8 cellular contexts compared by ENCODE assay signal in genomic region chr1:244653439-244654283, GRCh38. TPM values are rescaled to one million over a fixed set of nuclear protein-coding genes. Genes with fewer than 3 reads are reported as not detected.
A peak's percentile ranks its signal among the peaks of the same experiment; 100 is the strongest.
DNase-seq lines count a peak whose midpoint lies in the region; ATAC-seq, FAIRE-seq and TF ChIP-seq lines count a peak whose summit lies in the region.

No MANE protein-coding gene starts in this region.

- H3K4me3 ChIP-seq in adrenal gland (peak overlapping the region; percentile 31 to 99 (median 82)), kidney (ENCODE audit: low read length in 2 of 2) (peak overlapping the region; percentile 88 to 90), thyroid gland (replicated peaks in 1 of 3) (peak overlapping the region; percentile 71 to 89 (median 80))

- H3K27me3 ChIP-seq in adrenal gland (no peaks in the 10 kb centered on the region), thyroid gland (no peaks in the 10 kb centered on the region)

- ATAC-seq in HG03025 (IDR thresholded peaks at IDR 0.05; ENCODE audit: low FRiP score, unreplicated experiment) (peak; percentile 1), esophagus mucosa (no peak)

- no peaks in the 10 kb centered on the region for H3K36me3 ChIP-seq in adrenal gland (replicated peaks in 1 of 2)
- peaks cover 0 to 4% of the 10 kb centered on the region in 2 donors for H3K36me3 ChIP-seq in kidney (ENCODE audit: control insufficient read depth in 1 of 2, insufficient read depth in 2 of 2, low read length in 2 of 2)
- H3K36me3 ChIP-seq in thyroid gland, result no peaks in the 10 kb centered on the region

- FAIRE-seq in kidney (lab: Jason Lieb, UNC), result no peak

- H3K4me1 ChIP-seq in adrenal gland (replicated peaks in 1 of 2), result peaks cover 9 to 26% of the 10 kb centered on the region in 2 donors
- peaks cover 9 to 13% of the 10 kb centered on the region in 2 donors for H3K4me1 ChIP-seq in kidney (ENCODE audit: control insufficient read depth in 1 of 2, insufficient read depth in 1 of 2, low read depth in 1 of 2, low read length in 2 of 2)
- peaks cover 16 to 24% of the 10 kb centered on the region in 2 donors for H3K4me1 ChIP-seq in thyroid gland

- H3K9ac ChIP-seq in kidney (ENCODE audit: low read length in 2 of 2), result peak overlapping the region; percentile 91

- H3K27ac ChIP-seq in adrenal gland (peak overlapping the region in 4 of 5 donors; percentile 84 to 92 (median 90)), kidney (ENCODE audit: low read depth in 2 of 2, low read length in 2 of 2) (peak overlapping the region; percentile 79 to 86), thyroid gland (peak overlapping the region; percentile 91 to 95 (median 94))

- TF ChIP-seq CTCF in adrenal gland (IDR thresholded peaks at IDR 0.05) (no peak), kidney (IDR thresholded peaks at IDR 0.05; ENCODE audit: borderline replicate concordance, extremely low read depth, insufficient read depth) (no peak), thyroid gland (IDR thresholded peaks at IDR 0.05) (no peak)

- WGBS in adrenal gland, 4 donors, result 0 to 3% (median 1%) methylated on average over 25 to 38 of the region's 38 CpGs
- 1% methylated on average over 21 to 34 of the region's 38 CpGs for WGBS in thyroid gland, 2 donors

- DNase-seq in CD1c-positive myeloid dendritic cell (ENCODE audit: extremely low spot score) (peak; percentile 14), adrenal gland (peak in 1 of 7 donors; percentile 33), kidney (peak; percentile 84), thyroid gland (peak; percentile 15 to 27), AG08395 (ENCODE audit: low spot score) (no peak), KG1 (lab: John Stamatoyannopoulos, UW) (no peak)

- peaks cover 0 to 2% (median 0%) of the 10 kb centered on the region in 3 donors for H3K9me3 ChIP-seq in adrenal gland (replicated peaks in 1 of 3)
- H3K9me3 ChIP-seq in kidney (ENCODE audit: control insufficient read depth in 1 of 2, low read length in 2 of 2), result no peaks in the 10 kb centered on the region
- H3K9me3 ChIP-seq in thyroid gland, result no peaks in the 10 kb centered on the region

- no peak for TF ChIP-seq POLR2A in adrenal gland (IDR thresholded peaks at IDR 0.05)
- peak in 1 of 2 donors; percentile 14 for TF ChIP-seq POLR2A in thyroid gland (IDR thresholded peaks at IDR 0.05)

- intact Hi-C loops in adrenal gland (cut with DNase I), result loop anchor here in 1 of 2 donors (5.0 kb wide), 1 partner anchor 144 kb away; no protein-coding TSS in a partner anchor
- intact Hi-C loops in kidney (cut with DNase I), result no loop called here
- intact Hi-C loops in thyroid gland (cut with DNase I), result loop anchor here (5.0 kb wide), 2 partner anchors 201 to 314 kb away; partner anchors contain the start of gene ADSS2

RNA-seq across cellular contexts. Expression of gene DESI2, which starts 0.7 kb away (rescaled TPM):
- total RNA-seq in adrenal gland, result 10 to 100 TPM; 20.6 to 43.2 (median 29.8) TPM
- 10 to 100 TPM in 2 of 3 donors, 1 to 10 TPM in 1; 7.0 to 26.1 (median 12.6) TPM for polyA plus RNA-seq in adrenal gland
- 23.5 TPM for total RNA-seq in kidney
- 11.9 TPM for polyA plus RNA-seq in kidney (ENCODE audit: insufficient read depth, low read depth, low replicate concordance)
- 10 to 100 TPM; 49.5 to 71.2 (median 57.5) TPM for total RNA-seq in thyroid gland
- 17.0 TPM for total RNA-seq in esophagus mucosa

Comparison
In these comparisons a context has a peak if more than half of its experiments do, and no peak if none do; other contexts are left out.
1. DNase-seq: peak in CD1c-positive myeloid dendritic cell (single experiment), kidney (single experiment) and thyroid gland (2 of 2); none in AG08395 (single experiment) and KG1 (single experiment).
2. Peak in every context shown above with its lines, with median percentiles within 50 percentile points of each other: H3K27ac ChIP-seq and H3K4me3 ChIP-seq.